ENCODE assay signal across 1 cellular context in the genomic region with DNA sequence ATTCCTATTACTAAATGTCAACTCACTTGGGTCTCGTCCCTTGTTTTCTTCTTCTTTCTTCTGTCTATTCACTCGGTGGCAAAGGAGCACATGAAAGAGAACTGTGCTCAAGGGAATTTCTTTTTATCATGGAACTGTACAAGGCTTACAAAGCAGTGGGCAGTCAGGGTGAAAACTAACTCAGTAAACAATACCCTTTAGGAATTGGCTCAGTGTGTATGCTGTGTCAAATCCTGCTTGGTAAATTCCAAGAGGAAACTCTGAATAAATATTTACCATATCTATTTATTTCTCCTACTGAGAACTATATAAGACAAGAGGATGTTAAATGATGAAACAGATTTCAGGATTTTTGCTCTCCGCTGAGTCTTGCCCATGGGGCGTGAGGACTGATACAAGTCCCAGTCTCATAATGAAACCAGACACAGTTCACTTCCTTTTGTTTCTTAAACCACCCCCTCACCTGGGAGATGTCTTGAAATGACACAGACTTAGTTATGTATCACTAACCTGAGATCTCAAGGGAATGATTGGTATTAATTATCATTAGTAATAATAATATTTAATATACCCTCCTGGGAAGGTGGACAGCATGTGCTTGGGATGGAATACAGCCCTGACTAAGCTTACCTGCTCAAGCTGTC.
TF ChIP-seq lines count a peak whose summit lies in the region.

No MANE protein-coding gene starts in this region.

TF ChIP-seq in GM12878, 131 proteins besides CTCF, POLR2A, EP300 and RAD21 (continued from another document and continues in another):
- TF ChIP-seq, protein P1, sequence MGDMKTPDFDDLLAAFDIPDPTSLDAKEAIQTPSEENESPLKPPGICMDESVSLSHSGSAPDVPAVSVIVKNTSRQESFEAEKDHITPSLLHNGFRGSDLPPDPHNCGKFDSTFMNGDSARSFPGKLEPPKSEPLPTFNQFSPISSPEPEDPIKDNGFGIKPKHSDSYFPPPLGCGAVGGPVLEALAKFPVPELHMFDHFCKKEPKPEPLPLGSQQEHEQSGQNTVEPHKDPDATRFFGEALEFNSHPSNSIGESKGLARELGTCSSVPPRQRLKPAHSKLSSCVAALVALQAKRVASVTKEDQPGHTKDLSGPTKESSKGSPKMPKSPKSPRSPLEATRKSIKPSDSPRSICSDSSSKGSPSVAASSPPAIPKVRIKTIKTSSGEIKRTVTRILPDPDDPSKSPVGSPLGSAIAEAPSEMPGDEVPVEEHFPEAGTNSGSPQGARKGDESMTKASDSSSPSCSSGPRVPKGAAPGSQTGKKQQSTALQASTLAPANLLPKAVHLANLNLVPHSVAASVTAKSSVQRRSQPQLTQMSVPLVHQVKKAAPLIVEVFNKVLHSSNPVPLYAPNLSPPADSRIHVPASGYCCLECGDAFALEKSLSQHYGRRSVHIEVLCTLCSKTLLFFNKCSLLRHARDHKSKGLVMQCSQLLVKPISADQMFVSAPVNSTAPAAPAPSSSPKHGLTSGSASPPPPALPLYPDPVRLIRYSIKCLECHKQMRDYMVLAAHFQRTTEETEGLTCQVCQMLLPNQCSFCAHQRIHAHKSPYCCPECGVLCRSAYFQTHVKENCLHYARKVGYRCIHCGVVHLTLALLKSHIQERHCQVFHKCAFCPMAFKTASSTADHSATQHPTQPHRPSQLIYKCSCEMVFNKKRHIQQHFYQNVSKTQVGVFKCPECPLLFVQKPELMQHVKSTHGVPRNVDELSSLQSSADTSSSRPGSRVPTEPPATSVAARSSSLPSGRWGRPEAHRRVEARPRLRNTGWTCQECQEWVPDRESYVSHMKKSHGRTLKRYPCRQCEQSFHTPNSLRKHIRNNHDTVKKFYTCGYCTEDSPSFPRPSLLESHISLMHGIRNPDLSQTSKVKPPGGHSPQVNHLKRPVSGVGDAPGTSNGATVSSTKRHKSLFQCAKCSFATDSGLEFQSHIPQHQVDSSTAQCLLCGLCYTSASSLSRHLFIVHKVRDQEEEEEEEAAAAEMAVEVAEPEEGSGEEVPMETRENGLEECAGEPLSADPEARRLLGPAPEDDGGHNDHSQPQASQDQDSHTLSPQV (IDR thresholded peaks at IDR 0.05), result no peak
- TF ChIP-seq SIN3A (IDR thresholded peaks at IDR 0.05; ENCODE audit: low read depth, low read length), result no peak
- TF ChIP-seq CBX3 (IDR thresholded peaks at IDR 0.05; ENCODE audit: borderline replicate concordance, low read depth), result no peak
- no peak for TF ChIP-seq NR2C2 (IDR thresholded peaks at IDR 0.05; ENCODE audit: borderline replicate concordance, control insufficient read depth, insufficient read length, low read depth)
- no peak for TF ChIP-seq NFYA (IDR thresholded peaks at IDR 0.05; ENCODE audit: borderline replicate concordance, low read depth, low read length)
- TF ChIP-seq, protein P2, sequence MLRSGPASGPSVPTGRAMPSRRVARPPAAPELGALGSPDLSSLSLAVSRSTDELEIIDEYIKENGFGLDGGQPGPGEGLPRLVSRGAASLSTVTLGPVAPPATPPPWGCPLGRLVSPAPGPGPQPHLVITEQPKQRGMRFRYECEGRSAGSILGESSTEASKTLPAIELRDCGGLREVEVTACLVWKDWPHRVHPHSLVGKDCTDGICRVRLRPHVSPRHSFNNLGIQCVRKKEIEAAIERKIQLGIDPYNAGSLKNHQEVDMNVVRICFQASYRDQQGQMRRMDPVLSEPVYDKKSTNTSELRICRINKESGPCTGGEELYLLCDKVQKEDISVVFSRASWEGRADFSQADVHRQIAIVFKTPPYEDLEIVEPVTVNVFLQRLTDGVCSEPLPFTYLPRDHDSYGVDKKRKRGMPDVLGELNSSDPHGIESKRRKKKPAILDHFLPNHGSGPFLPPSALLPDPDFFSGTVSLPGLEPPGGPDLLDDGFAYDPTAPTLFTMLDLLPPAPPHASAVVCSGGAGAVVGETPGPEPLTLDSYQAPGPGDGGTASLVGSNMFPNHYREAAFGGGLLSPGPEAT (IDR thresholded peaks at IDR 0.05; ENCODE audit: low read depth), result 0 out of 2 replicates have a peak, but pooled peaks have one; percentile 15
- TF ChIP-seq, protein P3, sequence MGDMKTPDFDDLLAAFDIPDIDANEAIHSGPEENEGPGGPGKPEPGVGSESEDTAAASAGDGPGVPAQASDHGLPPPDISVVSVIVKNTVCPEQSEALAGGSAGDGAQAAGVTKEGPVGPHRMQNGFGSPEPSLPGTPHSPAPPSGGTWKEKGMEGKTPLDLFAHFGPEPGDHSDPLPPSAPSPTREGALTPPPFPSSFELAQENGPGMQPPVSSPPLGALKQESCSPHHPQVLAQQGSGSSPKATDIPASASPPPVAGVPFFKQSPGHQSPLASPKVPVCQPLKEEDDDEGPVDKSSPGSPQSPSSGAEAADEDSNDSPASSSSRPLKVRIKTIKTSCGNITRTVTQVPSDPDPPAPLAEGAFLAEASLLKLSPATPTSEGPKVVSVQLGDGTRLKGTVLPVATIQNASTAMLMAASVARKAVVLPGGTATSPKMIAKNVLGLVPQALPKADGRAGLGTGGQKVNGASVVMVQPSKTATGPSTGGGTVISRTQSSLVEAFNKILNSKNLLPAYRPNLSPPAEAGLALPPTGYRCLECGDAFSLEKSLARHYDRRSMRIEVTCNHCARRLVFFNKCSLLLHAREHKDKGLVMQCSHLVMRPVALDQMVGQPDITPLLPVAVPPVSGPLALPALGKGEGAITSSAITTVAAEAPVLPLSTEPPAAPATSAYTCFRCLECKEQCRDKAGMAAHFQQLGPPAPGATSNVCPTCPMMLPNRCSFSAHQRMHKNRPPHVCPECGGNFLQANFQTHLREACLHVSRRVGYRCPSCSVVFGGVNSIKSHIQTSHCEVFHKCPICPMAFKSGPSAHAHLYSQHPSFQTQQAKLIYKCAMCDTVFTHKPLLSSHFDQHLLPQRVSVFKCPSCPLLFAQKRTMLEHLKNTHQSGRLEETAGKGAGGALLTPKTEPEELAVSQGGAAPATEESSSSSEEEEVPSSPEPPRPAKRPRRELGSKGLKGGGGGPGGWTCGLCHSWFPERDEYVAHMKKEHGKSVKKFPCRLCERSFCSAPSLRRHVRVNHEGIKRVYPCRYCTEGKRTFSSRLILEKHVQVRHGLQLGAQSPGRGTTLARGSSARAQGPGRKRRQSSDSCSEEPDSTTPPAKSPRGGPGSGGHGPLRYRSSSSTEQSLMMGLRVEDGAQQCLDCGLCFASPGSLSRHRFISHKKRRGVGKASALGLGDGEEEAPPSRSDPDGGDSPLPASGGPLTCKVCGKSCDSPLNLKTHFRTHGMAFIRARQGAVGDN (IDR thresholded peaks at IDR 0.05), result no peak
- TF ChIP-seq MYC (IDR thresholded peaks at IDR 0.05; ENCODE audit: insufficient read depth, insufficient read length, insufficient replicate concordance, low read length, severe bottlenecking), result no peak
- TF ChIP-seq, protein P4, sequence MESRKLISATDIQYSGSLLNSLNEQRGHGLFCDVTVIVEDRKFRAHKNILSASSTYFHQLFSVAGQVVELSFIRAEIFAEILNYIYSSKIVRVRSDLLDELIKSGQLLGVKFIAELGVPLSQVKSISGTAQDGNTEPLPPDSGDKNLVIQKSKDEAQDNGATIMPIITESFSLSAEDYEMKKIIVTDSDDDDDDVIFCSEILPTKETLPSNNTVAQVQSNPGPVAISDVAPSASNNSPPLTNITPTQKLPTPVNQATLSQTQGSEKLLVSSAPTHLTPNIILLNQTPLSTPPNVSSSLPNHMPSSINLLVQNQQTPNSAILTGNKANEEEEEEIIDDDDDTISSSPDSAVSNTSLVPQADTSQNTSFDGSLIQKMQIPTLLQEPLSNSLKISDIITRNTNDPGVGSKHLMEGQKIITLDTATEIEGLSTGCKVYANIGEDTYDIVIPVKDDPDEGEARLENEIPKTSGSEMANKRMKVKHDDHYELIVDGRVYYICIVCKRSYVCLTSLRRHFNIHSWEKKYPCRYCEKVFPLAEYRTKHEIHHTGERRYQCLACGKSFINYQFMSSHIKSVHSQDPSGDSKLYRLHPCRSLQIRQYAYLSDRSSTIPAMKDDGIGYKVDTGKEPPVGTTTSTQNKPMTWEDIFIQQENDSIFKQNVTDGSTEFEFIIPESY (IDR thresholded peaks at IDR 0.05), result no peak
- 0 out of 2 replicates have a peak, but pooled peaks have one; percentile 30 for TF ChIP-seq TCF12 (IDR thresholded peaks at IDR 0.05; ENCODE audit: low read depth, low read length)
- TF ChIP-seq GABPA (IDR thresholded peaks at IDR 0.05; ENCODE audit: low read depth), result peak; percentile 53; the same call in 1 of the 2 replicates
- TF ChIP-seq ZNF384 (IDR thresholded peaks at IDR 0.05; ENCODE audit: borderline replicate concordance, low read depth, low read length), result no peak
- TF ChIP-seq NBN (IDR thresholded peaks at IDR 0.05), result no peak
- no peak for TF ChIP-seq SMARCA5 (IDR thresholded peaks at IDR 0.05)
- TF ChIP-seq YBX1 (IDR thresholded peaks at IDR 0.05), result no peak
- TF ChIP-seq, protein P5, sequence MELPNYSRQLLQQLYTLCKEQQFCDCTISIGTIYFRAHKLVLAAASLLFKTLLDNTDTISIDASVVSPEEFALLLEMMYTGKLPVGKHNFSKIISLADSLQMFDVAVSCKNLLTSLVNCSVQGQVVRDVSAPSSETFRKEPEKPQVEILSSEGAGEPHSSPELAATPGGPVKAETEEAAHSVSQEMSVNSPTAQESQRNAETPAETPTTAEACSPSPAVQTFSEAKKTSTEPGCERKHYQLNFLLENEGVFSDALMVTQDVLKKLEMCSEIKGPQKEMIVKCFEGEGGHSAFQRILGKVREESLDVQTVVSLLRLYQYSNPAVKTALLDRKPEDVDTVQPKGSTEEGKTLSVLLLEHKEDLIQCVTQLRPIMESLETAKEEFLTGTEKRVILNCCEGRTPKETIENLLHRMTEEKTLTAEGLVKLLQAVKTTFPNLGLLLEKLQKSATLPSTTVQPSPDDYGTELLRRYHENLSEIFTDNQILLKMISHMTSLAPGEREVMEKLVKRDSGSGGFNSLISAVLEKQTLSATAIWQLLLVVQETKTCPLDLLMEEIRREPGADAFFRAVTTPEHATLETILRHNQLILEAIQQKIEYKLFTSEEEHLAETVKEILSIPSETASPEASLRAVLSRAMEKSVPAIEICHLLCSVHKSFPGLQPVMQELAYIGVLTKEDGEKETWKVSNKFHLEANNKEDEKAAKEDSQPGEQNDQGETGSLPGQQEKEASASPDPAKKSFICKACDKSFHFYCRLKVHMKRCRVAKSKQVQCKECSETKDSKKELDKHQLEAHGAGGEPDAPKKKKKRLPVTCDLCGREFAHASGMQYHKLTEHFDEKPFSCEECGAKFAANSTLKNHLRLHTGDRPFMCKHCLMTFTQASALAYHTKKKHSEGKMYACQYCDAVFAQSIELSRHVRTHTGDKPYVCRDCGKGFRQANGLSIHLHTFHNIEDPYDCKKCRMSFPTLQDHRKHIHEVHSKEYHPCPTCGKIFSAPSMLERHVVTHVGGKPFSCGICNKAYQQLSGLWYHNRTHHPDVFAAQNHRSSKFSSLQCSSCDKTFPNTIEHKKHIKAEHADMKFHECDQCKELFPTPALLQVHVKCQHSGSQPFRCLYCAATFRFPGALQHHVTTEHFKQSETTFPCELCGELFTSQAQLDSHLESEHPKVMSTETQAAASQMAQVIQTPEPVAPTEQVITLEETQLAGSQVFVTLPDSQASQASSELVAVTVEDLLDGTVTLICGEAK (IDR thresholded peaks at IDR 0.05; ENCODE audit: borderline replicate concordance), result no peak
- TF ChIP-seq, protein P6, sequence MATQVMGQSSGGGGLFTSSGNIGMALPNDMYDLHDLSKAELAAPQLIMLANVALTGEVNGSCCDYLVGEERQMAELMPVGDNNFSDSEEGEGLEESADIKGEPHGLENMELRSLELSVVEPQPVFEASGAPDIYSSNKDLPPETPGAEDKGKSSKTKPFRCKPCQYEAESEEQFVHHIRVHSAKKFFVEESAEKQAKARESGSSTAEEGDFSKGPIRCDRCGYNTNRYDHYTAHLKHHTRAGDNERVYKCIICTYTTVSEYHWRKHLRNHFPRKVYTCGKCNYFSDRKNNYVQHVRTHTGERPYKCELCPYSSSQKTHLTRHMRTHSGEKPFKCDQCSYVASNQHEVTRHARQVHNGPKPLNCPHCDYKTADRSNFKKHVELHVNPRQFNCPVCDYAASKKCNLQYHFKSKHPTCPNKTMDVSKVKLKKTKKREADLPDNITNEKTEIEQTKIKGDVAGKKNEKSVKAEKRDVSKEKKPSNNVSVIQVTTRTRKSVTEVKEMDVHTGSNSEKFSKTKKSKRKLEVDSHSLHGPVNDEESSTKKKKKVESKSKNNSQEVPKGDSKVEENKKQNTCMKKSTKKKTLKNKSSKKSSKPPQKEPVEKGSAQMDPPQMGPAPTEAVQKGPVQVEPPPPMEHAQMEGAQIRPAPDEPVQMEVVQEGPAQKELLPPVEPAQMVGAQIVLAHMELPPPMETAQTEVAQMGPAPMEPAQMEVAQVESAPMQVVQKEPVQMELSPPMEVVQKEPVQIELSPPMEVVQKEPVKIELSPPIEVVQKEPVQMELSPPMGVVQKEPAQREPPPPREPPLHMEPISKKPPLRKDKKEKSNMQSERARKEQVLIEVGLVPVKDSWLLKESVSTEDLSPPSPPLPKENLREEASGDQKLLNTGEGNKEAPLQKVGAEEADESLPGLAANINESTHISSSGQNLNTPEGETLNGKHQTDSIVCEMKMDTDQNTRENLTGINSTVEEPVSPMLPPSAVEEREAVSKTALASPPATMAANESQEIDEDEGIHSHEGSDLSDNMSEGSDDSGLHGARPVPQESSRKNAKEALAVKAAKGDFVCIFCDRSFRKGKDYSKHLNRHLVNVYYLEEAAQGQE (IDR thresholded peaks at IDR 0.05; ENCODE audit: low read depth, low read length), result no peak
- no peak for TF ChIP-seq POLR2AphosphoS5 (IDR thresholded peaks at IDR 0.05; ENCODE audit: low read length)
- peak; percentile 85 for TF ChIP-seq BCL11A (IDR thresholded peaks at IDR 0.05; ENCODE audit: low read depth, low read length)
- TF ChIP-seq, protein P7, sequence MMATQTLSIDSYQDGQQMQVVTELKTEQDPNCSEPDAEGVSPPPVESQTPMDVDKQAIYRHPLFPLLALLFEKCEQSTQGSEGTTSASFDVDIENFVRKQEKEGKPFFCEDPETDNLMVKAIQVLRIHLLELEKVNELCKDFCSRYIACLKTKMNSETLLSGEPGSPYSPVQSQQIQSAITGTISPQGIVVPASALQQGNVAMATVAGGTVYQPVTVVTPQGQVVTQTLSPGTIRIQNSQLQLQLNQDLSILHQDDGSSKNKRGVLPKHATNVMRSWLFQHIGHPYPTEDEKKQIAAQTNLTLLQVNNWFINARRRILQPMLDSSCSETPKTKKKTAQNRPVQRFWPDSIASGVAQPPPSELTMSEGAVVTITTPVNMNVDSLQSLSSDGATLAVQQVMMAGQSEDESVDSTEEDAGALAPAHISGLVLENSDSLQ (IDR thresholded peaks at IDR 0.05), result no peak
- TF ChIP-seq SMAD1 (IDR thresholded peaks at IDR 0.05; ENCODE audit: low read depth, partially characterized antibody), result no peak
- TF ChIP-seq CEBPB (IDR thresholded peaks at IDR 0.05; ENCODE audit: borderline replicate concordance in 1 of 2, low read depth in 2 of 2, low read length in 2 of 2), result no peak
- TF ChIP-seq RB1 (IDR thresholded peaks at IDR 0.05; ENCODE audit: borderline replicate concordance), result no peak
- no peak for TF ChIP-seq BRCA1 (IDR thresholded peaks at IDR 0.05; ENCODE audit: low read depth, low read length)
